Comparison of ENCODE assay signal across 11 cellular contexts in genomic region chr3:4406746-4407568, GRCh38.
DNase-seq lines count a peak whose midpoint lies in the region; ATAC-seq, FAIRE-seq and TF ChIP-seq lines count a peak whose summit lies in the region.
"Had no signal": no experiment of that assay in that cellular context is flagged by ENCODE, and none has a peak within 500 bp of the region (broad histone marks: within the 10 kb centered on the region; RNA-seq: fewer than 3 reads in every experiment).

No MANE protein-coding gene starts in this region.

- H3K9me3 Mint-ChIP-seq in stimulated activated naive B cell treated with anti-CD40 and anti-IgM and Interleukin-4, amounts not matched to agents 10 μg/mL and 1 μg/mL and 100 μg/mL, for 72 hours = no peaks in the 10 kb centered on the region
- H3K9me3 Mint-ChIP-seq: activated T-cell treated with anti-CD3 and anti-CD28 coated beads, Interleukin-2, amount 50 U/mL, for 4 hours; CD8-positive, alpha-beta T cell had no signal

- H3K4me1 Mint-ChIP-seq in stimulated activated naive B cell treated with anti-CD40 and anti-IgM and Interleukin-4, amounts not matched to agents 10 μg/mL and 1 μg/mL and 100 μg/mL, for 72 hours = peaks cover 8 to 18% of the 10 kb centered on the region in 2 donors

- DNase-seq in GM18507 (ENCODE audit: extremely low spot score, insufficient read length, low read depth) (no peak), brain microvascular endothelial cell (no peak), NCI-H524 treated with DMSO at 0.1 percent for 48 hours (lab: John Stamatoyannopoulos, UW) (no peak)
- no peak for DNase-seq in stimulated activated naive B cell treated with anti-CD40 and anti-IgM and Interleukin-4, amounts not matched to agents 10 μg/mL and 1 μg/mL and 100 μg/mL, for 72 hours
- DNase-seq: activated T-cell treated with anti-CD3 and anti-CD28 coated beads, Interleukin-2, amount 50 U/mL, for 4 hours; CD8-positive, alpha-beta T cell; NCI-H446 had no signal

- H3K36me3 ChIP-seq in brain microvascular endothelial cell (replicated peaks) = no peaks in the 10 kb centered on the region

- TF ChIP-seq CTCF in brain microvascular endothelial cell (IDR thresholded peaks at IDR 0.05; ENCODE audit: low read depth, low read length, missing control alignments) = no peak

- no peak overlapping the region for H3K27ac Mint-ChIP-seq in stimulated activated naive B cell treated with anti-CD40 and anti-IgM and Interleukin-4, amounts not matched to agents 10 μg/mL and 1 μg/mL and 100 μg/mL, for 72 hours
- H3K27ac Mint-ChIP-seq: CD8-positive, alpha-beta T cell had no signal

- H3K27me3 Mint-ChIP-seq in stimulated activated naive B cell treated with anti-CD40 and anti-IgM and Interleukin-4, amounts not matched to agents 10 μg/mL and 1 μg/mL and 100 μg/mL, for 72 hours = no peaks in the 10 kb centered on the region

- H3K4me3 ChIP-seq in brain microvascular endothelial cell (ENCODE audit: low read depth, low read length) = no peak overlapping the region

- H3K36me3 Mint-ChIP-seq in stimulated activated naive B cell treated with anti-CD40 and anti-IgM and Interleukin-4, amounts not matched to agents 10 μg/mL and 1 μg/mL and 100 μg/mL, for 72 hours = peaks cover 37 to 66% of the 10 kb centered on the region in 2 donors

- no peaks in the 10 kb centered on the region for H3K27me3 ChIP-seq in brain microvascular endothelial cell (replicated peaks)

- H3K4me3 Mint-ChIP-seq in stimulated activated naive B cell treated with anti-CD40 and anti-IgM and Interleukin-4, amounts not matched to agents 10 μg/mL and 1 μg/mL and 100 μg/mL, for 72 hours = no peak overlapping the region
- H3K4me3 Mint-ChIP-seq: activated T-cell treated with anti-CD3 and anti-CD28 coated beads, Interleukin-2, amount 50 U/mL, for 4 hours; CD8-positive, alpha-beta T cell had no signal

- H3K27ac ChIP-seq in brain microvascular endothelial cell = no peak overlapping the region

- FAIRE-seq in GM18507 (lab: Jason Lieb, UNC) = peak; percentile 31
- FAIRE-seq in islet of Langerhans (lab: Jason Lieb, UNC) = peak; percentile 66

- ATAC-seq in GM21515 (IDR thresholded peaks at IDR 0.05; ENCODE audit: unreplicated experiment) = peak; percentile 53
- peak; percentile 53 for ATAC-seq in HG03442 (IDR thresholded peaks at IDR 0.05; ENCODE audit: unreplicated experiment)
- ATAC-seq in HG02763 (IDR thresholded peaks at IDR 0.05; ENCODE audit: unreplicated experiment) = no peak
- ATAC-seq in stimulated activated naive B cell treated with anti-CD40 and anti-IgM and Interleukin-4, amounts not matched to agents 10 μg/mL and 1 μg/mL and 100 μg/mL, for 72 hours (replicated peaks) = no peak
- ATAC-seq: activated T-cell treated with anti-CD3 and anti-CD28 coated beads, Interleukin-2, amount 50 U/mL, for 4 hours; CD8-positive, alpha-beta T cell had no signal

- in situ Hi-C loops in brain microvascular endothelial cell (cut with HindIII; ENCODE audit: low pct_ligation_motif_present, low sequenced_read_pairs) = no loop called here

Comparison
In these comparisons a context has a peak if more than half of its experiments do, and no peak if none do; other contexts are left out.
1. ATAC-seq: peak in GM21515 (single experiment) and HG03442 (single experiment); none in HG02763 (single experiment) and stimulated activated naive B cell treated with anti-CD40 and anti-IgM and Interleukin-4, amounts not matched to agents 10 μg/mL and 1 μg/mL and 100 μg/mL, for 72 hours (0 of 2).